Comparison of ENCODE assay signal across 23 cellular contexts in genomic region chr9:135919318-135919717, GRCh38.
"Had no signal": no experiment of that assay in that cellular context is flagged by ENCODE, and none has a peak within 500 bp of the region (broad histone marks: within the 10 kb centered on the region; RNA-seq: fewer than 3 reads in every experiment).

No MANE protein-coding gene starts in this region.

- ATAC-seq: activated CD8-positive, alpha-beta memory T cell treated with anti-CD3 and anti-CD28 coated beads, Interleukin-2, amount 10 ng/mL, durations not matched to agents 7 days and 5 days; activated CD8-positive, alpha-beta T cell treated with anti-CD3 and anti-CD28 coated beads for 36 hours; foreskin keratinocyte; naive thymus-derived CD4-positive, alpha-beta T cell; stimulated activated naive CD8-positive, alpha-beta T cell treated with anti-CD3 and anti-CD28 coated beads, Interleukin-15, Interleukin-2, amounts not matched to agents 100 U/mL and 50 U/mL, for 24 hours had no signal

- H3K9me3 ChIP-seq: prostate gland, thyroid gland had no signal

- H3K4me3 Mint-ChIP-seq: activated CD4-positive, alpha-beta T cell treated with anti-CD3 and anti-CD28 coated beads, Interleukin-2, amount 10 ng/mL, durations not matched to agents 7 days and 5 days; activated CD8-positive, alpha-beta memory T cell treated with anti-CD3 and anti-CD28 coated beads, Interleukin-2, amount 10 ng/mL, durations not matched to agents 7 days and 5 days; activated CD8-positive, alpha-beta T cell treated with anti-CD3 and anti-CD28 coated beads for 36 hours; activated naive CD8-positive, alpha-beta T cell treated with anti-CD3 and anti-CD28 coated beads, Interleukin-2, amount 10 ng/mL, durations not matched to agents 7 days and 5 days; naive thymus-derived CD4-positive, alpha-beta T cell; neural progenitor cell had no signal

- H3K4me1 ChIP-seq: foreskin keratinocyte, lower lobe of right lung, neural progenitor cell, prostate gland, thyroid gland had no signal

- H3K4me1 Mint-ChIP-seq: activated CD4-positive, alpha-beta T cell treated with anti-CD3 and anti-CD28 coated beads, Interleukin-2, amount 10 ng/mL, durations not matched to agents 7 days and 5 days; activated naive CD8-positive, alpha-beta T cell treated with anti-CD3 and anti-CD28 coated beads, Interleukin-2, amount 10 ng/mL, durations not matched to agents 7 days and 5 days; neural progenitor cell had no signal

- H3K27ac ChIP-seq: cardiac muscle cell, foreskin keratinocyte, lower lobe of right lung, neural progenitor cell, prostate gland, thyroid gland, WERI-Rb-1 had no signal

- H3K27me3 ChIP-seq: cardiac muscle cell, foreskin keratinocyte, neural progenitor cell, thyroid gland had no signal

- H3K27me3 Mint-ChIP-seq: activated CD4-positive, alpha-beta T cell treated with anti-CD3 and anti-CD28 coated beads, Interleukin-2, amount 10 ng/mL, durations not matched to agents 7 days and 5 days; activated CD8-positive, alpha-beta memory T cell treated with anti-CD3 and anti-CD28 coated beads, Interleukin-2, amount 10 ng/mL, durations not matched to agents 7 days and 5 days; activated CD8-positive, alpha-beta T cell treated with anti-CD3 and anti-CD28 coated beads for 36 hours; activated naive CD8-positive, alpha-beta T cell treated with anti-CD3 and anti-CD28 coated beads, Interleukin-2, amount 10 ng/mL, durations not matched to agents 7 days and 5 days; naive thymus-derived CD4-positive, alpha-beta T cell had no signal

- H3K4me3 ChIP-seq: cardiac muscle cell, lower lobe of right lung, neural progenitor cell, prostate gland, thyroid gland had no signal

- DNase-seq: activated CD4-positive, alpha-beta T cell treated with anti-CD3 and anti-CD28 coated beads, Interleukin-2, amount 10 ng/mL, durations not matched to agents 7 days and 5 days; activated CD4-positive, CD25-positive, alpha-beta regulatory T cell treated with anti-CD3 and anti-CD28 coated beads, Interleukin-2, amount 50 U/mL, for 72 hours; activated CD8-positive, alpha-beta memory T cell treated with anti-CD3 and anti-CD28 coated beads, Interleukin-2, amount 10 ng/mL, durations not matched to agents 7 days and 5 days; activated CD8-positive, alpha-beta T cell treated with anti-CD3 and anti-CD28 coated beads for 36 hours; activated naive CD4-positive, alpha-beta T cell; activated naive CD8-positive, alpha-beta T cell treated with anti-CD3 and anti-CD28 coated beads, Interleukin-2, amount 10 ng/mL, durations not matched to agents 7 days and 5 days; activated T-cell treated with anti-CD3 and anti-CD28 coated beads for 4 hours; amniotic stem cell; effector CD4-positive, alpha-beta T cell; erythroblast; foreskin keratinocyte; kidney; lower lobe of right lung; mesendoderm; naive thymus-derived CD4-positive, alpha-beta T cell; stimulated activated CD4-positive, alpha-beta T cell treated with anti-CD3 and anti-CD28 coated beads, Interleukin-4, amount 100 ng/mL, for 1 hour; stimulated activated naive CD8-positive, alpha-beta T cell treated with anti-CD3 and anti-CD28 coated beads, Interleukin-15, Interleukin-2, amounts not matched to agents 100 U/mL and 50 U/mL, for 24 hours; thyroid gland; WERI-Rb-1 had no signal

- FAIRE-seq: endometrium, kidney had no signal

- H3K27ac Mint-ChIP-seq: activated CD4-positive, alpha-beta T cell treated with anti-CD3 and anti-CD28 coated beads, Interleukin-2, amount 10 ng/mL, durations not matched to agents 7 days and 5 days; activated CD8-positive, alpha-beta memory T cell treated with anti-CD3 and anti-CD28 coated beads, Interleukin-2, amount 10 ng/mL, durations not matched to agents 7 days and 5 days; activated CD8-positive, alpha-beta T cell treated with anti-CD3 and anti-CD28 coated beads for 36 hours; activated naive CD8-positive, alpha-beta T cell treated with anti-CD3 and anti-CD28 coated beads, Interleukin-2, amount 10 ng/mL, durations not matched to agents 7 days and 5 days; naive thymus-derived CD4-positive, alpha-beta T cell; neural progenitor cell had no signal
